8 cellular contexts compared by ENCODE assay signal in the genomic region with DNA sequence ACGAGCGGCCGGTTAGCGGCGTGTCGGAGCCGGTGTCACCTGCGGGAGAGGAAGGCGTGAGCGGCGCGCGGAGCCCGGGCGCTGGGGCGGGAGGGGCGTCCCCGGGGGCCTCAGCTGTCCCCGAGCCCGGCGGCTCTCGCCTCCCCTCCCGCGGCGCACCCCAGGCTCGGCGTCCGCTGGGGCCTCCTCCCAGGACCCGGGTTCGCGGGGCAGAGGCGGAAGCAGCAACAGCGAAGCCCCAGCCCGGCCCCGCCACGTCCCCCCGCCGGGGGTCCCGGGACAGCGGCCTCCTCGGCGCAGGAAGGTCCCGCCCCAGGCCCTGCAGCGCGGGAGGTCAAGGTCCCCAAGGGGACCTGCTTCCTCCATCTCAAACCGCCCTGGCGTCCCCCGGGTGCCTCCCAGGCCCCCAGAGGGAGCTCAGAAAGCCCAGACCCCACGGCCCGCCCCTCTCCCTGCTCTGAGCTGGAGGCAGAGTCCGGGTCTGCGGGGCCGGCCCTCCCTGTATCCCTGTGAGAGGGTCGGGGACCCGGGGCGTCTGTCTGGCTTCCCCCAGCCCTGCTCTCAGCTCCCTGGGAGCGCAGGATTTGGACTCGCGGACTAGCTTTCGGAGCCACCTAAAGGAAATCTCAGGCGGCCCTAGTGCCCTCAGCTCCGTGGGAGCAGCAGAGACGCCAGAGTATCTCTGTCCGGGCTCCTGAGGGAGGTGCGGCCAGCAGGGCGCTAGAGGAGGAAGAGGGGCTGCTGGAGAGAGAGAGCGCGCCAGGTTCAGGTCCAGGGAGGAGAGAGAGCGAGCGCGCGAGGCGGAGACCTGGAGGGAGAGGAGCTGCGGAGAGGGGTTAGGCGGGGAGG. TPM values are rescaled to one million over a fixed set of nuclear protein-coding genes. Genes with fewer than 3 reads are reported as not detected.
DNase-seq lines count a peak whose midpoint lies in the region; ATAC-seq and TF ChIP-seq lines count a peak whose summit lies in the region.

No MANE protein-coding gene starts in this region.

- no peaks in the 10 kb centered on the region for H4K20me1 ChIP-seq in MM.1S (ENCODE audit: insufficient read depth, low read length)

- H3K4me1 ChIP-seq in MM.1S (ENCODE audit: low read length) (no peaks in the 10 kb centered on the region), muscle layer of colon (ENCODE audit: insufficient read depth, low read length) (peaks cover 19% of the 10 kb centered on the region)

- H3K4me3 Mint-ChIP-seq in activated CD4-positive, alpha-beta memory T cell treated with anti-CD3 and anti-CD28 coated beads for 36 hours: peak overlapping the region; percentile 79
- H3K4me3 Mint-ChIP-seq in type B pancreatic cell: peak overlapping the region; percentile 92

- H3K9me3 Mint-ChIP-seq in activated CD4-positive, alpha-beta memory T cell treated with anti-CD3 and anti-CD28 coated beads for 36 hours: no peaks in the 10 kb centered on the region
- H3K9me3 Mint-ChIP-seq in type B pancreatic cell: no peaks in the 10 kb centered on the region

- H3K27ac Mint-ChIP-seq in activated CD4-positive, alpha-beta memory T cell treated with anti-CD3 and anti-CD28 coated beads for 36 hours: no peak overlapping the region
- no peak overlapping the region for H3K27ac Mint-ChIP-seq in type B pancreatic cell

- peaks cover 10% of the 10 kb centered on the region for H3K36me3 Mint-ChIP-seq in activated CD4-positive, alpha-beta memory T cell treated with anti-CD3 and anti-CD28 coated beads for 36 hours
- no peaks in the 10 kb centered on the region for H3K36me3 Mint-ChIP-seq in type B pancreatic cell

- peak; percentile 37 for ATAC-seq in HG02588 (IDR thresholded peaks at IDR 0.05; ENCODE audit: unreplicated experiment)

- peak overlapping the region; percentile 58; the same call in 1 of the 2 replicates for H3K9ac ChIP-seq in MM.1S (ENCODE audit: low read length)
- no peak overlapping the region for H3K9ac ChIP-seq in muscle layer of colon (ENCODE audit: low read length)

- H3K79me2 ChIP-seq in MM.1S (ENCODE audit: low read length): peaks cover 18% of the 10 kb centered on the region

- H3K4me1 Mint-ChIP-seq in activated CD4-positive, alpha-beta memory T cell treated with anti-CD3 and anti-CD28 coated beads for 36 hours (ENCODE audit: low read depth): peaks cover 24% of the 10 kb centered on the region
- peaks cover 7% of the 10 kb centered on the region for H3K4me1 Mint-ChIP-seq in type B pancreatic cell (ENCODE audit: unreplicated experiment)

- H3K27me3 Mint-ChIP-seq in activated CD4-positive, alpha-beta memory T cell treated with anti-CD3 and anti-CD28 coated beads for 36 hours: peaks cover 2% of the 10 kb centered on the region
- H3K27me3 Mint-ChIP-seq in type B pancreatic cell: no peaks in the 10 kb centered on the region

- DNase-seq in NCI-H82 (lab: John Stamatoyannopoulos, UW) (peak; percentile 34), NCI-H82 treated with DMSO at 0.1 percent for 48 hours (lab: John Stamatoyannopoulos, UW; ENCODE audit: unreplicated experiment) (no peak), MM.1S (no peak), erythroblast (lab: John Stamatoyannopoulos, UW) (peak; percentile 29 to 36), type B pancreatic cell (ENCODE audit: extremely low spot score, unreplicated experiment) (no peak)
- DNase-seq in activated CD4-positive, alpha-beta memory T cell treated with anti-CD3 and anti-CD28 coated beads for 36 hours: peak; percentile 39

- H3K27ac ChIP-seq in MM.1S (ENCODE audit: low read length) (no peak overlapping the region), muscle layer of colon (ENCODE audit: low read depth, low read length) (peak overlapping the region; percentile 58)

- H3K27me3 ChIP-seq in MM.1S (replicated peaks; ENCODE audit: insufficient read depth, low read length): peaks cover 44% of the 10 kb centered on the region
- H3K27me3 ChIP-seq in muscle layer of colon (ENCODE audit: control insufficient read depth in 1 of 2, insufficient read depth in 2 of 2, low read length in 2 of 2): peaks cover 16 to 41% of the 10 kb centered on the region in 2 donors

- H3K4me3 ChIP-seq in MM.1S (ENCODE audit: low read length) (peak overlapping the region; percentile 82), muscle layer of colon (ENCODE audit: low read depth in 1 of 2, low read length in 2 of 2) (peak overlapping the region; percentile 64 to 93)

- POLR2A ChIA-PET in activated CD4-positive, alpha-beta memory T cell treated with anti-CD3 and anti-CD28 coated beads for 36 hours (lab: Charles Lee): interaction anchor here (0.9 to 2.6 kb wide), 4 partner anchors 10 to 285 kb away, joined by 3 to 15 read pairs (median 4); no protein-coding TSS in a partner anchor

- H3K9me3 ChIP-seq in MM.1S (replicated peaks; ENCODE audit: insufficient read depth, low read length) (no peaks in the 10 kb centered on the region), muscle layer of colon (ENCODE audit: low read length) (no peaks in the 10 kb centered on the region)

- no peaks in the 10 kb centered on the region for H3K9me2 ChIP-seq in MM.1S (replicated peaks; ENCODE audit: insufficient read depth, low read length)

- no peaks in the 10 kb centered on the region for H3F3A ChIP-seq in MM.1S (ENCODE audit: insufficient read depth, low read length)

- peak overlapping the region; percentile 80 for H3K4me2 ChIP-seq in MM.1S (ENCODE audit: low read depth, low read length)

- TF ChIP-seq CTCF in MM.1S (IDR thresholded peaks at IDR 0.05; ENCODE audit: low read length): no peak
- TF ChIP-seq CTCF in type B pancreatic cell (conservative IDR thresholded peaks at IDR 0.05): no peak

- H3K36me3 ChIP-seq in MM.1S (replicated peaks; ENCODE audit: insufficient read depth, low read length): no peaks in the 10 kb centered on the region
- no peaks in the 10 kb centered on the region for H3K36me3 ChIP-seq in muscle layer of colon (ENCODE audit: insufficient read depth, low read length)

- H2AFZ ChIP-seq in MM.1S (ENCODE audit: low read length): peak overlapping the region; percentile 33

- TF ChIP-seq POLR2A in erythroblast (IDR thresholded peaks at IDR 0.05; ENCODE audit: low read length): no peak

- intact Hi-C loops in activated CD4-positive, alpha-beta memory T cell treated with anti-CD3 and anti-CD28 coated beads for 36 hours (cut with micrococcal nuclease): loop anchor here (1.0 to 2.0 kb wide), 2 partner anchors 31 to 139 kb away; a partner anchor contains a TSS

- CTCF ChIA-PET in activated CD4-positive, alpha-beta memory T cell treated with anti-CD3 and anti-CD28 coated beads for 36 hours (lab: Charles Lee): interaction anchor here (0.7 to 2.6 kb wide), 4 partner anchors 17 to 157 kb away, joined by 3 to 16 read pairs (median 6); no protein-coding TSS in a partner anchor

RNA-seq across cellular contexts. Expression of a gene that starts 30.6 kb away (rescaled TPM):
- total RNA-seq in activated CD4-positive, alpha-beta memory T cell treated with anti-CD3 and anti-CD28 coated beads for 36 hours: 10 to 100 TPM; 49.9 to 54.5 TPM
- total RNA-seq in type B pancreatic cell (ENCODE audit: low replicate concordance): 62.9 and 64.6 TPM in 2 replicates

RNA-seq across cellular contexts. Expression of a gene that starts 50.7 kb away (rescaled TPM):
- 1 to 10 TPM; 1.7 to 1.8 TPM for total RNA-seq in activated CD4-positive, alpha-beta memory T cell treated with anti-CD3 and anti-CD28 coated beads for 36 hours
- total RNA-seq in type B pancreatic cell (ENCODE audit: low replicate concordance): 6.4 and 8.0 TPM in 2 replicates

Comparison
In these comparisons a context has a peak if more than half of its experiments do, and no peak if none do; other contexts are left out.
1. DNase-seq: peak in NCI-H82 (single experiment), activated CD4-positive, alpha-beta memory T cell treated with anti-CD3 and anti-CD28 coated beads for 36 hours (single experiment) and erythroblast (2 of 2); none in NCI-H82 treated with DMSO at 0.1 percent for 48 hours (single experiment), MM.1S (single experiment) and type B pancreatic cell (single experiment).